Comparison of ENCODE assay signal across 2 cellular contexts in genomic region chr1:107829083-107829771, GRCh38.
TF ChIP-seq lines count a peak whose summit lies in the region.

No MANE protein-coding gene starts in this region.

TF ChIP-seq in SK-N-SH, 30 proteins besides CTCF, POLR2A, EP300 and RAD21 (continued from another document):
- TF ChIP-seq IRF3 (IDR thresholded peaks at IDR 0.05; ENCODE audit: low read depth, low read length) (no peak), SIN3A (IDR thresholded peaks at IDR 0.05; ENCODE audit: borderline replicate concordance, low read depth, low read length) (no peak), GABPA (IDR thresholded peaks at IDR 0.05; ENCODE audit: low read depth) (no peak), TEAD4 (IDR thresholded peaks at IDR 0.05; ENCODE audit: borderline replicate concordance, insufficient read depth) (no peak), ELF1 (IDR thresholded peaks at IDR 0.05) (no peak)

TF ChIP-seq in SK-N-SH treated with all-trans-retinoic acid at 6 μM for 48 hours, 23 proteins besides CTCF, POLR2A, EP300 and RAD21 (continued from another document):
- no peak for TF ChIP-seq ESRRG (CRISPR knock-in tag; IDR thresholded peaks at IDR 0.05)
- no peak for TF ChIP-seq ZFP30 (CRISPR knock-in tag; IDR thresholded peaks at IDR 0.05)
- no peak for TF ChIP-seq ZNF565 (CRISPR knock-in tag; conservative IDR thresholded peaks at IDR 0.05; ENCODE audit: low read depth)
- TF ChIP-seq CSDC2 (CRISPR knock-in tag; IDR thresholded peaks at IDR 0.05), result no peak
- TF ChIP-seq RARB (CRISPR knock-in tag; IDR thresholded peaks at IDR 0.05), result no peak
- no peak for TF ChIP-seq TCF4 (CRISPR knock-in tag; IDR thresholded peaks at IDR 0.05; ENCODE audit: borderline replicate concordance)
- no peak for TF ChIP-seq CREB5 (CRISPR knock-in tag; IDR thresholded peaks at IDR 0.05; ENCODE audit: low read depth)
TF ChIP-seq in SK-N-SH treated with all-trans-retinoic acid at 6 μM for 48 hours: peak in this region for 0.
